Comparison of ENCODE assay signal across 4 cellular contexts in genomic region chr6:125604257-125604656, GRCh38.
"Had no signal": no experiment of that assay in that cellular context is flagged by ENCODE, and none has a peak within 500 bp of the region (broad histone marks: within the 10 kb centered on the region; RNA-seq: fewer than 3 reads in every experiment).

No MANE protein-coding gene starts in this region.

- ATAC-seq: HepG2, K562 had no signal

- H3K27ac ChIP-seq: HL-60, KMS-11 had no signal

- H3K4me3 ChIP-seq: K562 had no signal
